ENCODE assay signal across 21 cellular contexts in genomic region chr10:124237282-124237975, GRCh38.
"Had no signal": no experiment of that assay in that cellular context is flagged by ENCODE, and none has a peak within 500 bp of the region (broad histone marks: within the 10 kb centered on the region; RNA-seq: fewer than 3 reads in every experiment).

No MANE protein-coding gene starts in this region.

- H3K9me3 ChIP-seq: right lobe of liver, testis, thyroid gland, upper lobe of right lung, uterus had no signal

- H3K27ac ChIP-seq: hepatocyte, parathyroid adenoma, right atrium auricular region, right lobe of liver, stomach, testis, thyroid gland, upper lobe of right lung, uterus had no signal

- H3K36me3 ChIP-seq: left ventricle myocardium inferior, right atrium auricular region, right lobe of liver, stomach, thyroid gland, upper lobe of right lung, uterus had no signal

- H2AFZ ChIP-seq: hepatocyte, parathyroid adenoma had no signal

- H3K4me2 ChIP-seq: hepatocyte, smooth muscle cell had no signal

- H3K79me2 ChIP-seq: hepatocyte, parathyroid adenoma had no signal

- H3K4me3 ChIP-seq: hepatocyte, left ventricle myocardium inferior, lung, right atrium auricular region, right lobe of liver, smooth muscle cell, stomach, testis, thyroid gland, upper lobe of right lung, uterus had no signal

- H3K27me3 ChIP-seq: hepatocyte, right atrium auricular region, right lobe of liver, testis, thyroid gland, upper lobe of right lung, uterus had no signal

- ATAC-seq: naive thymus-derived CD8-positive, alpha-beta T cell; right lobe of liver; stimulated activated memory B cell treated with anti-CD40 and anti-IgM and Interleukin-4, amounts not matched to agents 10 μg/mL and 1 μg/mL and 100 μg/mL, for 72 hours; stimulated activated naive CD8-positive, alpha-beta T cell treated with anti-CD3 and anti-CD28 coated beads, Interleukin-15, Interleukin-2, amounts not matched to agents 100 U/mL and 50 U/mL, for 24 hours; upper lobe of right lung had no signal

- H3K9ac ChIP-seq: parathyroid adenoma had no signal

- H3K4me1 ChIP-seq: parathyroid adenoma, right atrium auricular region, right lobe of liver, stomach, thyroid gland, upper lobe of right lung, uterus had no signal

- DNase-seq: islet precursor cell; naive thymus-derived CD8-positive, alpha-beta T cell; stimulated activated CD4-positive, alpha-beta T cell treated with anti-CD3 and anti-CD28 coated beads, Interleukin-1b, Interleukin-23, amount 100 ng/mL, for 48 hours; stimulated activated CD4-positive, alpha-beta T cell treated with anti-CD3 and anti-CD28 coated beads, Interleukin-2, amount 100 ng/mL, for 48 hours; stimulated activated CD4-positive, alpha-beta T cell treated with anti-CD3 and anti-CD28 coated beads, Interleukin-4, amount 100 ng/mL, for 4 hours; stimulated activated CD8-positive, alpha-beta memory T cell treated with anti-CD3 and anti-CD28 coated beads, Interleukin-4, amount 100 ng/mL, for 48 hours; stimulated activated naive CD8-positive, alpha-beta T cell treated with anti-CD3 and anti-CD28 coated beads, Interleukin-15, Interleukin-2, amounts not matched to agents 100 U/mL and 50 U/mL, for 24 hours; testis; thyroid gland; trophoblast cell; upper lobe of right lung; uterus had no signal
